1 cellular context compared by ENCODE assay signal in the genomic region with DNA sequence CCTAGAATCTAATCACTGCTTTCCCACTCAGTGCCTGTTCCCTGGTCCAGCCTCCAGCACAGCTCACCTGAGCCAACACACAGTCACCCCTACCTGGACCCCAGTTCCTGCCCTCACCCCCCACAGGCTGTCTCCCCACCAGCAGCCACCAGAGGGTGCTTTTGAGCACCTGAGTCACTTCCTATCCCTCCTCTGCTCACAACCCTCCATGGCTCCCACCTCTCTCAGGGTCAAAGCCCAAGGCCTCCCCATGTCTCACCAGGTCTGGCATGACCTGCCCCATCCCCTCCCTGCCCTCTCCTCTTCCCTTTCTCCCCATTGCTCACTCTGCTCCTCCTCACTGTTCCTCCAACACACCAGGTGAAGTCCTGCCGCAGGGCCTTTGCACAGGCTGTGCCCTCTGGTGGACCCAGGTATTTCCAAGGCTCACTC.
TF ChIP-seq lines count a peak whose summit lies in the region.

No MANE protein-coding gene starts in this region.

TF ChIP-seq in HepG2, 621 proteins besides CTCF, POLR2A, EP300 and RAD21 (continued from another document and continues in another):
- TF ChIP-seq, protein P1, sequence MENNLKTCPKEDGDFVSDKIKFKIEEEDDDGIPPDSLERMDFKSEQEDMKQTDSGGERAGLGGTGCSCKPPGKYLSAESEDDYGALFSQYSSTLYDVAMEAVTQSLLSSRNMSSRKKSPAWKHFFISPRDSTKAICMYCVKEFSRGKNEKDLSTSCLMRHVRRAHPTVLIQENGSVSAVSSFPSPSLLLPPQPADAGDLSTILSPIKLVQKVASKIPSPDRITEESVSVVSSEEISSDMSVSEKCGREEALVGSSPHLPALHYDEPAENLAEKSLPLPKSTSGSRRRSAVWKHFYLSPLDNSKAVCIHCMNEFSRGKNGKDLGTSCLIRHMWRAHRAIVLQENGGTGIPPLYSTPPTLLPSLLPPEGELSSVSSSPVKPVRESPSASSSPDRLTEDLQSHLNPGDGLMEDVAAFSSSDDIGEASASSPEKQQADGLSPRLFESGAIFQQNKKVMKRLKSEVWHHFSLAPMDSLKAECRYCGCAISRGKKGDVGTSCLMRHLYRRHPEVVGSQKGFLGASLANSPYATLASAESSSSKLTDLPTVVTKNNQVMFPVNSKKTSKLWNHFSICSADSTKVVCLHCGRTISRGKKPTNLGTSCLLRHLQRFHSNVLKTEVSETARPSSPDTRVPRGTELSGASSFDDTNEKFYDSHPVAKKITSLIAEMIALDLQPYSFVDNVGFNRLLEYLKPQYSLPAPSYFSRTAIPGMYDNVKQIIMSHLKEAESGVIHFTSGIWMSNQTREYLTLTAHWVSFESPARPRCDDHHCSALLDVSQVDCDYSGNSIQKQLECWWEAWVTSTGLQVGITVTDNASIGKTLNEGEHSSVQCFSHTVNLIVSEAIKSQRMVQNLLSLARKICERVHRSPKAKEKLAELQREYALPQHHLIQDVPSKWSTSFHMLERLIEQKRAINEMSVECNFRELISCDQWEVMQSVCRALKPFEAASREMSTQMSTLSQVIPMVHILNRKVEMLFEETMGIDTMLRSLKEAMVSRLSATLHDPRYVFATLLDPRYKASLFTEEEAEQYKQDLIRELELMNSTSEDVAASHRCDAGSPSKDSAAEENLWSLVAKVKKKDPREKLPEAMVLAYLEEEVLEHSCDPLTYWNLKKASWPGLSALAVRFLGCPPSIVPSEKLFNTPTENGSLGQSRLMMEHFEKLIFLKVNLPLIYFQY (CRISPR knock-in tag; IDR thresholded peaks at IDR 0.05; ENCODE audit: borderline replicate concordance), result no peak
- TF ChIP-seq, protein P2, sequence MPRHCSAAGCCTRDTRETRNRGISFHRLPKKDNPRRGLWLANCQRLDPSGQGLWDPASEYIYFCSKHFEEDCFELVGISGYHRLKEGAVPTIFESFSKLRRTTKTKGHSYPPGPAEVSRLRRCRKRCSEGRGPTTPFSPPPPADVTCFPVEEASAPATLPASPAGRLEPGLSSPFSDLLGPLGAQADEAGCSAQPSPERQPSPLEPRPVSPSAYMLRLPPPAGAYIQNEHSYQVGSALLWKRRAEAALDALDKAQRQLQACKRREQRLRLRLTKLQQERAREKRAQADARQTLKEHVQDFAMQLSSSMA (CRISPR knock-in tag; IDR thresholded peaks at IDR 0.05), result no peak
- no peak for TF ChIP-seq KDM3A (CRISPR knock-in tag; IDR thresholded peaks at IDR 0.05; ENCODE audit: low read depth)
- TF ChIP-seq GABPB1 (CRISPR knock-in tag; IDR thresholded peaks at IDR 0.05), result no peak
- TF ChIP-seq, protein P3, sequence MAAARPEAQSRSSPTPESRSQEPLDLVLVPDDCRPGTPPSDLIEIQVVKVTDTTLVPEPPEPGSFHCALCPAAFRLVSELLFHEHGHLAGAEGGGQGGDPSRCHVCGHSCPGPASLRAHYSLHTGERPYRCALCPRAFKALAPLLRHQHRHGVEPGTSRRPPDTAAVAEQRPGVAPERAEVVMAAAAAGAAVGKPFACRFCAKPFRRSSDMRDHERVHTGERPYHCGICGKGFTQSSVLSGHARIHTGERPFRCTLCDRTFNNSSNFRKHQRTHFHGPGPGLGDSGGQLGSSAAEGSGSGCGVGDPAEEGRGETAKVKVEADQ (CRISPR knock-in tag; IDR thresholded peaks at IDR 0.05; ENCODE audit: borderline replicate concordance), result no peak
- TF ChIP-seq, protein P4, sequence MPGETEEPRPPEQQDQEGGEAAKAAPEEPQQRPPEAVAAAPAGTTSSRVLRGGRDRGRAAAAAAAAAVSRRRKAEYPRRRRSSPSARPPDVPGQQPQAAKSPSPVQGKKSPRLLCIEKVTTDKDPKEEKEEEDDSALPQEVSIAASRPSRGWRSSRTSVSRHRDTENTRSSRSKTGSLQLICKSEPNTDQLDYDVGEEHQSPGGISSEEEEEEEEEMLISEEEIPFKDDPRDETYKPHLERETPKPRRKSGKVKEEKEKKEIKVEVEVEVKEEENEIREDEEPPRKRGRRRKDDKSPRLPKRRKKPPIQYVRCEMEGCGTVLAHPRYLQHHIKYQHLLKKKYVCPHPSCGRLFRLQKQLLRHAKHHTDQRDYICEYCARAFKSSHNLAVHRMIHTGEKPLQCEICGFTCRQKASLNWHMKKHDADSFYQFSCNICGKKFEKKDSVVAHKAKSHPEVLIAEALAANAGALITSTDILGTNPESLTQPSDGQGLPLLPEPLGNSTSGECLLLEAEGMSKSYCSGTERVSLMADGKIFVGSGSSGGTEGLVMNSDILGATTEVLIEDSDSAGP (CRISPR knock-in tag; IDR thresholded peaks at IDR 0.05; ENCODE audit: borderline replicate concordance), result 0 out of 2 replicates have a peak, but pooled peaks have one; percentile 44
- no peak for TF ChIP-seq HHEX (CRISPR knock-in tag; IDR thresholded peaks at IDR 0.05)
- TF ChIP-seq, protein P5, sequence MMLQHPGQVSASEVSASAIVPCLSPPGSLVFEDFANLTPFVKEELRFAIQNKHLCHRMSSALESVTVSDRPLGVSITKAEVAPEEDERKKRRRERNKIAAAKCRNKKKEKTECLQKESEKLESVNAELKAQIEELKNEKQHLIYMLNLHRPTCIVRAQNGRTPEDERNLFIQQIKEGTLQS (CRISPR knock-in tag; IDR thresholded peaks at IDR 0.05), result no peak
- TF ChIP-seq, protein P6, sequence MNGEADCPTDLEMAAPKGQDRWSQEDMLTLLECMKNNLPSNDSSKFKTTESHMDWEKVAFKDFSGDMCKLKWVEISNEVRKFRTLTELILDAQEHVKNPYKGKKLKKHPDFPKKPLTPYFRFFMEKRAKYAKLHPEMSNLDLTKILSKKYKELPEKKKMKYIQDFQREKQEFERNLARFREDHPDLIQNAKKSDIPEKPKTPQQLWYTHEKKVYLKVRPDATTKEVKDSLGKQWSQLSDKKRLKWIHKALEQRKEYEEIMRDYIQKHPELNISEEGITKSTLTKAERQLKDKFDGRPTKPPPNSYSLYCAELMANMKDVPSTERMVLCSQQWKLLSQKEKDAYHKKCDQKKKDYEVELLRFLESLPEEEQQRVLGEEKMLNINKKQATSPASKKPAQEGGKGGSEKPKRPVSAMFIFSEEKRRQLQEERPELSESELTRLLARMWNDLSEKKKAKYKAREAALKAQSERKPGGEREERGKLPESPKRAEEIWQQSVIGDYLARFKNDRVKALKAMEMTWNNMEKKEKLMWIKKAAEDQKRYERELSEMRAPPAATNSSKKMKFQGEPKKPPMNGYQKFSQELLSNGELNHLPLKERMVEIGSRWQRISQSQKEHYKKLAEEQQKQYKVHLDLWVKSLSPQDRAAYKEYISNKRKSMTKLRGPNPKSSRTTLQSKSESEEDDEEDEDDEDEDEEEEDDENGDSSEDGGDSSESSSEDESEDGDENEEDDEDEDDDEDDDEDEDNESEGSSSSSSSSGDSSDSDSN (CRISPR knock-in tag; IDR thresholded peaks at IDR 0.05), result no peak
- no peak for TF ChIP-seq HDAC2 (CRISPR knock-in tag; IDR thresholded peaks at IDR 0.05)
- TF ChIP-seq, protein P7, sequence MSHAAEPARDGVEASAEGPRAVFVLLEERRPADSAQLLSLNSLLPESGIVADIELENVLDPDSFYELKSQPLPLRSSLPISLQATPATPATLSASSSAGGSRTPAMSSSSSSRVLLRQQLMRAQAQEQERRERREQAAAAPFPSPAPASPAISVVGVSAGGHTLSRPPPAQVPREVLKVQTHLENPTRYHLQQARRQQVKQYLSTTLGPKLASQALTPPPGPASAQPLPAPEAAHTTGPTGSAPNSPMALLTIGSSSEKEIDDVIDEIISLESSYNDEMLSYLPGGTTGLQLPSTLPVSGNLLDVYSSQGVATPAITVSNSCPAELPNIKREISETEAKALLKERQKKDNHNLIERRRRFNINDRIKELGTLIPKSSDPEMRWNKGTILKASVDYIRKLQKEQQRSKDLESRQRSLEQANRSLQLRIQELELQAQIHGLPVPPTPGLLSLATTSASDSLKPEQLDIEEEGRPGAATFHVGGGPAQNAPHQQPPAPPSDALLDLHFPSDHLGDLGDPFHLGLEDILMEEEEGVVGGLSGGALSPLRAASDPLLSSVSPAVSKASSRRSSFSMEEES (CRISPR knock-in tag; IDR thresholded peaks at IDR 0.05), result no peak
- TF ChIP-seq, protein P8, sequence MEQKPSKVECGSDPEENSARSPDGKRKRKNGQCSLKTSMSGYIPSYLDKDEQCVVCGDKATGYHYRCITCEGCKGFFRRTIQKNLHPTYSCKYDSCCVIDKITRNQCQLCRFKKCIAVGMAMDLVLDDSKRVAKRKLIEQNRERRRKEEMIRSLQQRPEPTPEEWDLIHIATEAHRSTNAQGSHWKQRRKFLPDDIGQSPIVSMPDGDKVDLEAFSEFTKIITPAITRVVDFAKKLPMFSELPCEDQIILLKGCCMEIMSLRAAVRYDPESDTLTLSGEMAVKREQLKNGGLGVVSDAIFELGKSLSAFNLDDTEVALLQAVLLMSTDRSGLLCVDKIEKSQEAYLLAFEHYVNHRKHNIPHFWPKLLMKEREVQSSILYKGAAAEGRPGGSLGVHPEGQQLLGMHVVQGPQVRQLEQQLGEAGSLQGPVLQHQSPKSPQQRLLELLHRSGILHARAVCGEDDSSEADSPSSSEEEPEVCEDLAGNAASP (CRISPR knock-in tag; IDR thresholded peaks at IDR 0.05; ENCODE audit: borderline replicate concordance), result no peak
- no peak for TF ChIP-seq ZNF7 (CRISPR knock-in tag; IDR thresholded peaks at IDR 0.05)
- TF ChIP-seq PAWR (CRISPR knock-in tag; IDR thresholded peaks at IDR 0.05; ENCODE audit: borderline replicate concordance), result no peak
- TF ChIP-seq ZMYM3 (CRISPR knock-in tag; IDR thresholded peaks at IDR 0.05), result peak; percentile 99
- no peak for TF ChIP-seq CHCHD3 (CRISPR knock-in tag; IDR thresholded peaks at IDR 0.05)
- TF ChIP-seq, protein P9, sequence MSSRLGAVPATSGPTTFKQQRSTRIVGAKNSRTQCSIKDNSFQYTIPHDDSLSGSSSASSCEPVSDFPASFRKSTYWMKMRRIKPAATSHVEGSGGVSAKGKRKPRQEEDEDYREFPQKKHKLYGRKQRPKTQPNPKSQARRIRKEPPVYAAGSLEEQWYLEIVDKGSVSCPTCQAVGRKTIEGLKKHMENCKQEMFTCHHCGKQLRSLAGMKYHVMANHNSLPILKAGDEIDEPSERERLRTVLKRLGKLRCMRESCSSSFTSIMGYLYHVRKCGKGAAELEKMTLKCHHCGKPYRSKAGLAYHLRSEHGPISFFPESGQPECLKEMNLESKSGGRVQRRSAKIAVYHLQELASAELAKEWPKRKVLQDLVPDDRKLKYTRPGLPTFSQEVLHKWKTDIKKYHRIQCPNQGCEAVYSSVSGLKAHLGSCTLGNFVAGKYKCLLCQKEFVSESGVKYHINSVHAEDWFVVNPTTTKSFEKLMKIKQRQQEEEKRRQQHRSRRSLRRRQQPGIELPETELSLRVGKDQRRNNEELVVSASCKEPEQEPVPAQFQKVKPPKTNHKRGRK (CRISPR knock-in tag; IDR thresholded peaks at IDR 0.05), result no peak
- TF ChIP-seq, protein P10, sequence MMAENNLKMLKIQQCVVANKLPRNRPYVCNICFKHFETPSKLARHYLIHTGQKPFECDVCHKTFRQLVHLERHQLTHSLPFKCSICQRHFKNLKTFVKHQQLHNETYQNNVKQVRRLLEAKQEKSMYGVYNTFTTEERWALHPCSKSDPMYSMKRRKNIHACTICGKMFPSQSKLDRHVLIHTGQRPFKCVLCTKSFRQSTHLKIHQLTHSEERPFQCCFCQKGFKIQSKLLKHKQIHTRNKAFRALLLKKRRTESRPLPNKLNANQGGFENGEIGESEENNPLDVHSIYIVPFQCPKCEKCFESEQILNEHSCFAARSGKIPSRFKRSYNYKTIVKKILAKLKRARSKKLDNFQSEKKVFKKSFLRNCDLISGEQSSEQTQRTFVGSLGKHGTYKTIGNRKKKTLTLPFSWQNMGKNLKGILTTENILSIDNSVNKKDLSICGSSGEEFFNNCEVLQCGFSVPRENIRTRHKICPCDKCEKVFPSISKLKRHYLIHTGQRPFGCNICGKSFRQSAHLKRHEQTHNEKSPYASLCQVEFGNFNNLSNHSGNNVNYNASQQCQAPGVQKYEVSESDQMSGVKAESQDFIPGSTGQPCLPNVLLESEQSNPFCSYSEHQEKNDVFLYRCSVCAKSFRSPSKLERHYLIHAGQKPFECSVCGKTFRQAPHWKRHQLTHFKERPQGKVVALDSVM (CRISPR knock-in tag; IDR thresholded peaks at IDR 0.05), result 0 out of 2 replicates have a peak, but pooled peaks have one; percentile 46
- TF ChIP-seq ZBTB1 (CRISPR knock-in tag; IDR thresholded peaks at IDR 0.05; ENCODE audit: borderline replicate concordance), result no peak
- TF ChIP-seq, protein P11, sequence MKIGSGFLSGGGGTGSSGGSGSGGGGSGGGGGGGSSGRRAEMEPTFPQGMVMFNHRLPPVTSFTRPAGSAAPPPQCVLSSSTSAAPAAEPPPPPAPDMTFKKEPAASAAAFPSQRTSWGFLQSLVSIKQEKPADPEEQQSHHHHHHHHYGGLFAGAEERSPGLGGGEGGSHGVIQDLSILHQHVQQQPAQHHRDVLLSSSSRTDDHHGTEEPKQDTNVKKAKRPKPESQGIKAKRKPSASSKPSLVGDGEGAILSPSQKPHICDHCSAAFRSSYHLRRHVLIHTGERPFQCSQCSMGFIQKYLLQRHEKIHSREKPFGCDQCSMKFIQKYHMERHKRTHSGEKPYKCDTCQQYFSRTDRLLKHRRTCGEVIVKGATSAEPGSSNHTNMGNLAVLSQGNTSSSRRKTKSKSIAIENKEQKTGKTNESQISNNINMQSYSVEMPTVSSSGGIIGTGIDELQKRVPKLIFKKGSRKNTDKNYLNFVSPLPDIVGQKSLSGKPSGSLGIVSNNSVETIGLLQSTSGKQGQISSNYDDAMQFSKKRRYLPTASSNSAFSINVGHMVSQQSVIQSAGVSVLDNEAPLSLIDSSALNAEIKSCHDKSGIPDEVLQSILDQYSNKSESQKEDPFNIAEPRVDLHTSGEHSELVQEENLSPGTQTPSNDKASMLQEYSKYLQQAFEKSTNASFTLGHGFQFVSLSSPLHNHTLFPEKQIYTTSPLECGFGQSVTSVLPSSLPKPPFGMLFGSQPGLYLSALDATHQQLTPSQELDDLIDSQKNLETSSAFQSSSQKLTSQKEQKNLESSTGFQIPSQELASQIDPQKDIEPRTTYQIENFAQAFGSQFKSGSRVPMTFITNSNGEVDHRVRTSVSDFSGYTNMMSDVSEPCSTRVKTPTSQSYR (CRISPR knock-in tag; IDR thresholded peaks at IDR 0.05; ENCODE audit: borderline replicate concordance), result no peak
- no peak for TF ChIP-seq REPIN1 (CRISPR knock-in tag; IDR thresholded peaks at IDR 0.05; ENCODE audit: borderline replicate concordance, low read depth)
- TF ChIP-seq, protein P12, sequence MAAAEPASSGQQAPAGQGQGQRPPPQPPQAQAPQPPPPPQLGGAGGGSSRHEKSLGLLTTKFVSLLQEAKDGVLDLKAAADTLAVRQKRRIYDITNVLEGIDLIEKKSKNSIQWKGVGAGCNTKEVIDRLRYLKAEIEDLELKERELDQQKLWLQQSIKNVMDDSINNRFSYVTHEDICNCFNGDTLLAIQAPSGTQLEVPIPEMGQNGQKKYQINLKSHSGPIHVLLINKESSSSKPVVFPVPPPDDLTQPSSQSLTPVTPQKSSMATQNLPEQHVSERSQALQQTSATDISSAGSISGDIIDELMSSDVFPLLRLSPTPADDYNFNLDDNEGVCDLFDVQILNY (CRISPR knock-in tag; conservative IDR thresholded peaks at IDR 0.05), result no peak
- TF ChIP-seq, protein P13, sequence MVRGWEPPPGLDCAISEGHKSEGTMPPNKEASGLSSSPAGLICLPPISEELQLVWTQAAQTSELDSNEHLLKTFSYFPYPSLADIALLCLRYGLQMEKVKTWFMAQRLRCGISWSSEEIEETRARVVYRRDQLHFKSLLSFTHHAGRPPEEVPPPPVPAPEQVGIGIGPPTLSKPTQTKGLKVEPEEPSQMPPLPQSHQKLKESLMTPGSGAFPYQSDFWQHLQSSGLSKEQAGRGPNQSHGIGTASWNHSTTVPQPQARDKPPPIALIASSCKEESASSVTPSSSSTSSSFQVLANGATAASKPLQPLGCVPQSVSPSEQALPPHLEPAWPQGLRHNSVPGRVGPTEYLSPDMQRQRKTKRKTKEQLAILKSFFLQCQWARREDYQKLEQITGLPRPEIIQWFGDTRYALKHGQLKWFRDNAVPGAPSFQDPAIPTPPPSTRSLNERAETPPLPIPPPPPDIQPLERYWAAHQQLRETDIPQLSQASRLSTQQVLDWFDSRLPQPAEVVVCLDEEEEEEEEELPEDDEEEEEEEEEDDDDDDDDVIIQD (CRISPR knock-in tag; IDR thresholded peaks at IDR 0.05; ENCODE audit: low read depth), result no peak
- TF ChIP-seq CCDC6 (CRISPR knock-in tag; IDR thresholded peaks at IDR 0.05), result no peak
